Comparison of ENCODE assay signal across 15 cellular contexts in genomic region chr1:31238612-31238985, GRCh38. TPM values are rescaled to one million over a fixed set of nuclear protein-coding genes. Genes with fewer than 3 reads are reported as not detected.
DNase-seq lines count a peak whose midpoint lies in the region; ATAC-seq, FAIRE-seq and TF ChIP-seq lines count a peak whose summit lies in the region.
"Had no signal": no experiment of that assay in that cellular context is flagged by ENCODE, and none has a peak within 500 bp of the region (broad histone marks: within the 10 kb centered on the region; RNA-seq: fewer than 3 reads in every experiment).

No MANE protein-coding gene starts in this region.

- H3K27ac ChIP-seq in SJCRH30 (no peak overlapping the region), gastrocnemius medialis (no peak overlapping the region), small intestine (ENCODE audit: low read depth in 1 of 2, low read length in 1 of 2) (no peak overlapping the region)
- H3K27ac ChIP-seq: body of pancreas, left lung, SJSA1 had no signal

- no peaks in the 10 kb centered on the region for H3K36me3 Mint-ChIP-seq in activated CD4-positive, alpha-beta memory T cell treated with anti-CD3 and anti-CD28 coated beads, Interleukin-2, amount 10 ng/mL, durations not matched to agents 7 days and 5 days (ENCODE audit: low read depth)
- no peaks in the 10 kb centered on the region for H3K36me3 Mint-ChIP-seq in activated CD4-positive, alpha-beta memory T cell treated with anti-CD3 and anti-CD28 coated beads for 36 hours
- no peaks in the 10 kb centered on the region for H3K36me3 Mint-ChIP-seq in glutamatergic neuron (ENCODE audit: unreplicated experiment)

- POLR2A ChIA-PET in activated CD4-positive, alpha-beta memory T cell treated with anti-CD3 and anti-CD28 coated beads, Interleukin-2, amount 10 ng/mL, durations not matched to agents 7 days and 5 days (lab: Charles Lee) = no interaction called here
- POLR2A ChIA-PET in activated CD4-positive, alpha-beta memory T cell treated with anti-CD3 and anti-CD28 coated beads for 36 hours (lab: Charles Lee) = interaction anchor here (0.5 kb wide), 1 partner anchor 15 kb away, joined by 3 read pairs; no protein-coding TSS in a partner anchor

- H3K27me3 ChIP-seq in SJCRH30 (no peaks in the 10 kb centered on the region), gastrocnemius medialis (peaks cover 3 to 4% (median 3%) of the 10 kb centered on the region in 3 donors), small intestine (ENCODE audit: control insufficient read depth in 2 of 2, insufficient read depth in 2 of 2, low read length in 2 of 2) (peaks cover 4 to 34% of the 10 kb centered on the region in 2 donors)

- H3K4me1 ChIP-seq in SJCRH30 (peaks cover 4% of the 10 kb centered on the region), gastrocnemius medialis (no peaks in the 10 kb centered on the region), small intestine (ENCODE audit: control insufficient read depth in 2 of 2, insufficient read depth in 1 of 2, low read depth in 1 of 2, low read length in 1 of 2) (peaks cover 0 to 3% of the 10 kb centered on the region in 2 donors)

- peaks cover 19% of the 10 kb centered on the region for H3K4me1 Mint-ChIP-seq in activated CD4-positive, alpha-beta memory T cell treated with anti-CD3 and anti-CD28 coated beads, Interleukin-2, amount 10 ng/mL, durations not matched to agents 7 days and 5 days
- peaks cover 5% of the 10 kb centered on the region for H3K4me1 Mint-ChIP-seq in activated CD4-positive, alpha-beta memory T cell treated with anti-CD3 and anti-CD28 coated beads for 36 hours (ENCODE audit: low read depth)
- peaks cover 41% of the 10 kb centered on the region for H3K4me1 Mint-ChIP-seq in glutamatergic neuron (ENCODE audit: low read depth, unreplicated experiment)

- ATAC-seq in gastrocnemius medialis = no peak
- no peak for ATAC-seq in GM18868 (IDR thresholded peaks at IDR 0.05; ENCODE audit: unreplicated experiment)
- ATAC-seq in HG03442 (IDR thresholded peaks at IDR 0.05; ENCODE audit: unreplicated experiment) = no peak
- ATAC-seq: sciatic nerve had no signal

- no peaks in the 10 kb centered on the region for H3K9me3 Mint-ChIP-seq in activated CD4-positive, alpha-beta memory T cell treated with anti-CD3 and anti-CD28 coated beads, Interleukin-2, amount 10 ng/mL, durations not matched to agents 7 days and 5 days
- no peaks in the 10 kb centered on the region for H3K9me3 Mint-ChIP-seq in activated CD4-positive, alpha-beta memory T cell treated with anti-CD3 and anti-CD28 coated beads for 36 hours
- peaks cover 27% of the 10 kb centered on the region for H3K9me3 Mint-ChIP-seq in glutamatergic neuron (ENCODE audit: unreplicated experiment)

- in situ Hi-C loops in gastrocnemius medialis (cut with MboI; ENCODE audit: low sequenced_read_pairs in 4 of 4) = no loop called here

- no peaks in the 10 kb centered on the region for H3K9me3 ChIP-seq in SJCRH30 (replicated peaks)
- H3K9me3 ChIP-seq in gastrocnemius medialis = no peaks in the 10 kb centered on the region
- H3K9me3 ChIP-seq in small intestine (ENCODE audit: control insufficient read depth, low read depth) = no peaks in the 10 kb centered on the region
- H3K9me3 ChIP-seq: body of pancreas, left lung had no signal

- no peak for TF ChIP-seq POLR2A in gastrocnemius medialis (IDR thresholded peaks at IDR 0.05)

- H3K27me3 Mint-ChIP-seq in activated CD4-positive, alpha-beta memory T cell treated with anti-CD3 and anti-CD28 coated beads, Interleukin-2, amount 10 ng/mL, durations not matched to agents 7 days and 5 days = peaks cover 51% of the 10 kb centered on the region
- H3K27me3 Mint-ChIP-seq in activated CD4-positive, alpha-beta memory T cell treated with anti-CD3 and anti-CD28 coated beads for 36 hours = peaks cover 56% of the 10 kb centered on the region
- H3K27me3 Mint-ChIP-seq in glutamatergic neuron (ENCODE audit: unreplicated experiment) = peaks cover 18% of the 10 kb centered on the region

- DNase-seq in activated CD4-positive, alpha-beta memory T cell treated with anti-CD3 and anti-CD28 coated beads, Interleukin-2, amount 10 ng/mL, durations not matched to agents 7 days and 5 days = no peak
- DNase-seq in activated CD4-positive, alpha-beta memory T cell treated with anti-CD3 and anti-CD28 coated beads for 36 hours = no peak
- DNase-seq in SJCRH30 (no peak), glutamatergic neuron (peak; percentile 38), gastrocnemius medialis (no peak), small intestine (no peak)
- DNase-seq: activated CD4-positive, alpha-beta T cell treated with anti-CD3 and anti-CD28 coated beads, Interleukin-2, amount 50 U/mL, for 1 hour; HCEC 1CT; NCI-H446 treated with DMSO at 0.1 percent for 48 hours had no signal

- peak overlapping the region; percentile 25 for H3K4me3 Mint-ChIP-seq in activated CD4-positive, alpha-beta memory T cell treated with anti-CD3 and anti-CD28 coated beads, Interleukin-2, amount 10 ng/mL, durations not matched to agents 7 days and 5 days
- no peak overlapping the region for H3K4me3 Mint-ChIP-seq in activated CD4-positive, alpha-beta memory T cell treated with anti-CD3 and anti-CD28 coated beads for 36 hours
- peak overlapping the region; percentile 96 for H3K4me3 Mint-ChIP-seq in glutamatergic neuron (ENCODE audit: unreplicated experiment)

- H3K27ac Mint-ChIP-seq in activated CD4-positive, alpha-beta memory T cell treated with anti-CD3 and anti-CD28 coated beads, Interleukin-2, amount 10 ng/mL, durations not matched to agents 7 days and 5 days = no peak overlapping the region
- no peak overlapping the region for H3K27ac Mint-ChIP-seq in activated CD4-positive, alpha-beta memory T cell treated with anti-CD3 and anti-CD28 coated beads for 36 hours
- H3K27ac Mint-ChIP-seq in glutamatergic neuron (ENCODE audit: unreplicated experiment) = peak overlapping the region; percentile 98

- H3K4me3 ChIP-seq in SJCRH30 (peak overlapping the region; percentile 65), gastrocnemius medialis (peak overlapping the region in 3 of 4 donors; percentile 42 to 51 (median 43)), small intestine (ENCODE audit: low read depth in 1 of 2, low read length in 2 of 2) (no peak overlapping the region)
- H3K4me3 ChIP-seq: body of pancreas, left lung had no signal

- TF ChIP-seq CTCF in glutamatergic neuron (IDR thresholded peaks at IDR 0.05; ENCODE audit: partially characterized antibody, unreplicated experiment) = no peak
- no peak for TF ChIP-seq CTCF in gastrocnemius medialis (IDR thresholded peaks at IDR 0.05 in 4 of 5, conservative IDR thresholded peaks at IDR 0.05 in 1 of 5)

- H3K36me3 ChIP-seq in SJCRH30 (no peaks in the 10 kb centered on the region), gastrocnemius medialis (no peaks in the 10 kb centered on the region), small intestine (ENCODE audit: control insufficient read depth in 2 of 2, insufficient read depth in 2 of 2, low read length in 2 of 2) (no peaks in the 10 kb centered on the region)
- H3K36me3 ChIP-seq: left lung, SJSA1 had no signal

- CTCF ChIA-PET in activated CD4-positive, alpha-beta memory T cell treated with anti-CD3 and anti-CD28 coated beads, Interleukin-2, amount 10 ng/mL, durations not matched to agents 7 days and 5 days (lab: Charles Lee) = no interaction called here
- CTCF ChIA-PET in activated CD4-positive, alpha-beta memory T cell treated with anti-CD3 and anti-CD28 coated beads for 36 hours (lab: Charles Lee) = no interaction called here

- no peak for FAIRE-seq in small intestine (lab: Jason Lieb, UNC)

- intact Hi-C loops in activated CD4-positive, alpha-beta memory T cell treated with anti-CD3 and anti-CD28 coated beads for 36 hours (cut with micrococcal nuclease) = no loop called here
- intact Hi-C loops in gastrocnemius medialis (cut with DNase I; ENCODE audit: low total_unique reads) = no loop called here

- 17 to 35% (median 28%) methylated on average over 4 of the region's 4 CpGs for WGBS in small intestine, 3 donors

RNA-seq across cellular contexts. Expression of gene NKAIN1, which starts 1.1 kb away (rescaled TPM):
- total RNA-seq in activated CD4-positive, alpha-beta memory T cell treated with anti-CD3 and anti-CD28 coated beads, Interleukin-2, amount 10 ng/mL, durations not matched to agents 7 days and 5 days = not detected
- total RNA-seq in activated CD4-positive, alpha-beta memory T cell treated with anti-CD3 and anti-CD28 coated beads for 36 hours = not detected
- 20.2 and 20.9 TPM in 2 replicates for total RNA-seq in SJCRH30 (2014; rRNA removed; shearing (Covaris generic))
- total RNA-seq in glutamatergic neuron (ENCODE audit: unreplicated experiment) (263 TPM), gastrocnemius medialis (1 to 10 TPM; 1.4 to 4.6 (median 4.0) TPM)
- under 1 TPM in 1 of 3 donors, not detected in 2; 0.94 TPM for polyA plus RNA-seq in small intestine
- total RNA-seq: body of pancreas, left lung had no signal

RNA-seq across cellular contexts. Expression of gene SNRNP40, which starts 58.0 kb away (rescaled TPM):
- total RNA-seq in activated CD4-positive, alpha-beta memory T cell treated with anti-CD3 and anti-CD28 coated beads, Interleukin-2, amount 10 ng/mL, durations not matched to agents 7 days and 5 days = 10 to 100 TPM; 75.7 to 78.0 TPM
- total RNA-seq in activated CD4-positive, alpha-beta memory T cell treated with anti-CD3 and anti-CD28 coated beads for 36 hours = 10 to 100 TPM; 83.7 to 96.4 TPM
- total RNA-seq in SJCRH30 (2014; rRNA removed; shearing (Covaris generic)) = 262 and 267 TPM in 2 replicates
- total RNA-seq in glutamatergic neuron (ENCODE audit: unreplicated experiment) (68.0 TPM), gastrocnemius medialis (10 to 100 TPM; 21.9 to 32.1 (median 23.6) TPM)
- 10 to 100 TPM; 14.8 to 35.8 (median 19.5) TPM for polyA plus RNA-seq in small intestine

RNA-seq across cellular contexts. Expression of gene ZCCHC17, which starts 58.2 kb away (rescaled TPM):
- 10 to 100 TPM; 20.9 to 21.0 TPM for total RNA-seq in activated CD4-positive, alpha-beta memory T cell treated with anti-CD3 and anti-CD28 coated beads, Interleukin-2, amount 10 ng/mL, durations not matched to agents 7 days and 5 days
- total RNA-seq in activated CD4-positive, alpha-beta memory T cell treated with anti-CD3 and anti-CD28 coated beads for 36 hours = 10 to 100 TPM; 24.4 to 29.6 TPM
- 44.9 and 46.5 TPM in 2 replicates for total RNA-seq in SJCRH30 (2014; rRNA removed; shearing (Covaris generic))
- 64.5 TPM for total RNA-seq in glutamatergic neuron (ENCODE audit: unreplicated experiment)
- 10 to 100 TPM; 14.0 to 26.8 (median 17.5) TPM for total RNA-seq in gastrocnemius medialis
- polyA plus RNA-seq in small intestine = 10 to 100 TPM; 21.1 to 28.1 (median 22.1) TPM

Comparison
In these comparisons a context has a peak if more than half of its experiments do, and no peak if none do; other contexts are left out.
1. H3K4me3 ChIP-seq: peak in SJCRH30 (single experiment) and gastrocnemius medialis (3 of 4); none in small intestine (0 of 2).
2. RNA of gene NKAIN1, which starts 1.1 kb away (total RNA-seq): 263 TPM in glutamatergic neuron (single experiment); 20.2 to 20.9 TPM in SJCRH30, 1.4 to 4.6 TPM in gastrocnemius medialis, not detected in activated CD4-positive, alpha-beta memory T cell treated with anti-CD3 and anti-CD28 coated beads, Interleukin-2, amount 10 ng/mL, durations not matched to agents 7 days and 5 days and not detected in activated CD4-positive, alpha-beta memory T cell treated with anti-CD3 and anti-CD28 coated beads for 36 hours; every median in the first group is over 10 times any median in the second.